9 cellular contexts compared by ENCODE assay signal in the genomic region with DNA sequence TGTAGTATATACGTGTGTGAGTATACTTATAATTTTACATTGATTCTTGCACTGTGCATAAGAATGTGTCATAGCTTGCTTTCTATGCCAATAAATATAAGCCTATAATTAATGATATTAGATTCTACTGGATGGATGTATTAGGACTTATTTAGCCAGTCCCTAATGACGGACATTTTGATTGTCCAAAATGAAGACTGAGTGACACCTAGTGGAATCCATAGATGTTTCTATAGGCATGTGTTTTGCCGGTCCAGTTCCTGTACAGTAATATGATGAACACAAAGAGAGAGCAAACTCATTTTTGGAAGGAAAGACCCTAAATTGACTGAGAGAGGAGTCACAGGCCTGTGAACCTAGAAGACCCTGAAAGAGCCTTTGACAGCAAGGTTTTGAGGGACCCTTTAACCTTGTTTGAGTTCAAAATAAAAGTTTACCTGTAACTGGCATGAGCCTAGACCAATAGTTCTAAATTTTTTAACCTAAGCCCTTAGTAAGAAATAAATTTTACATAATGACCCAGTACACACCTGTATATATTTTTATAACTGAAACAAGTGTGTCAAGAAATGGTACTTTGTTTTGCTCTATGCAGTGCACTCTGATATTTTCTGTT. TPM values are rescaled to one million over a fixed set of nuclear protein-coding genes. Genes with fewer than 3 reads are reported as not detected.
A peak's percentile ranks its signal among the peaks of the same experiment; 100 is the strongest.
DNase-seq lines count a peak whose midpoint lies in the region; ATAC-seq, FAIRE-seq and TF ChIP-seq lines count a peak whose summit lies in the region.
"Had no signal": no experiment of that assay in that cellular context is flagged by ENCODE, and none has a peak within 500 bp of the region (broad histone marks: within the 10 kb centered on the region; RNA-seq: fewer than 3 reads in every experiment).

No MANE protein-coding gene starts in this region.

- no peak overlapping the region for H3K4me2 ChIP-seq in Karpas-422 (ENCODE audit: low read depth, low read length, poor library complexity, severe bottlenecking)
- no peak overlapping the region for H3K4me2 ChIP-seq in GM12878 (ENCODE audit: control insufficient read depth, insufficient read depth)
- H3K4me2 ChIP-seq in parathyroid adenoma (ENCODE audit: low read length): no peak overlapping the region

- in situ Hi-C loops in Caki2 (cut with HindIII; ENCODE audit: low pct_unique_long_range_greater_than_20kb, low sequenced_read_pairs) (no loop called here), GM12878 (cut with MboI) (no loop called here)

- RAD21 ChIA-PET in GM12878 (lab: Charles Lee; ENCODE audit: unreplicated experiment): interaction anchor here (0.6 to 6.4 kb wide), 19 partner anchors 7 to 511 kb away, joined by 3 to 112 read pairs (median 7); partner anchors contain the start of gene CYREN

- POLR2A ChIA-PET in GM12878 (lab: Charles Lee): interaction anchor here (1.2 to 1.3 kb wide), 2 partner anchors 10 kb away, joined by 4 to 8 read pairs; no protein-coding TSS in a partner anchor

- H3K4me3 ChIP-seq in Karpas-422 (ENCODE audit: low read length): no peak overlapping the region
- no peak overlapping the region for H3K4me3 ChIP-seq in GM12878
- H3K4me3 ChIP-seq in parathyroid adenoma (ENCODE audit: low read depth, low read length): no peak overlapping the region

- intact Hi-C loops in GM12878 (cut with micrococcal nuclease; ENCODE audit: unreplicated experiment): loop anchor here (1.0 to 10.0 kb wide), 6 partner anchors 62 to 429 kb away; no protein-coding TSS in a partner anchor

- no TSS peak for BruUV-seq in GM12878 (replicated peaks; lab: Mats Ljungman, UMichigan)

- ATAC-seq in GM19395 (IDR thresholded peaks at IDR 0.05; ENCODE audit: unreplicated experiment): peak; percentile 68
- ATAC-seq in GM12878: peak; percentile 97
- no peak for ATAC-seq in HG03039 (IDR thresholded peaks at IDR 0.05; ENCODE audit: unreplicated experiment)

- no peak for TF ChIP-seq EP300 in GM12878 (IDR thresholded peaks at IDR 0.05; ENCODE audit: borderline replicate concordance in 1 of 2, control insufficient read depth in 1 of 2, low read depth in 2 of 2, low read length in 2 of 2)

- H3K27me3 ChIP-seq in Karpas-422 (ENCODE audit: low read length) (no peaks in the 10 kb centered on the region), GM12878 (replicated peaks in 1 of 2; ENCODE audit: control insufficient read depth in 2 of 2, insufficient read depth in 2 of 2, low read length in 1 of 2) (no peaks in the 10 kb centered on the region), parathyroid adenoma (ENCODE audit: control insufficient read depth, insufficient read depth, low read length) (no peaks in the 10 kb centered on the region)

- H3K9me2 ChIP-seq in Karpas-422 (replicated peaks; ENCODE audit: insufficient read depth, low read length): no peaks in the 10 kb centered on the region

- DNase-seq in Caki2 (ENCODE audit: low read depth): peak; percentile 34
- peak; percentile 73 for DNase-seq in Karpas-422
- no peak for DNase-seq in GM12878 (ENCODE audit: low read depth, low spot score)
- no peak for DNase-seq in activated CD4-positive, alpha-beta T cell treated with anti-CD3 and anti-CD28 coated beads for 48 hours
- no peak for DNase-seq in mucosa of gallbladder (ENCODE audit: low spot score)

- H3K9me3 ChIP-seq in Karpas-422 (ENCODE audit: low read length): no peaks in the 10 kb centered on the region
- no peaks in the 10 kb centered on the region for H3K9me3 ChIP-seq in GM12878 (replicated peaks; ENCODE audit: control insufficient read depth, insufficient read depth, low read length)
- no peaks in the 10 kb centered on the region for H3K9me3 ChIP-seq in parathyroid adenoma (ENCODE audit: control insufficient read depth, low read length)

- TF ChIP-seq POLR2A in GM12878 (IDR thresholded peaks at IDR 0.05; ENCODE audit: low read depth, low read length): no peak

- SMC1A ChIA-PET in GM12878 (lab: Charles Lee; ENCODE audit: uncharacterized antibody, unreplicated experiment): interaction anchor here (0.6 to 4.5 kb wide), 31 partner anchors 7 to 338 kb away, joined by 3 to 60 read pairs (median 6); partner anchors contain the start of genes AGBL3, BPGM and CYREN

- TF ChIP-seq RAD21 in GM12878 (IDR thresholded peaks at IDR 0.05; ENCODE audit: insufficient read depth, low read depth, low read length): peak; percentile 88

- TF ChIP-seq CTCF in GM12878 (IDR thresholded peaks at IDR 0.05 in 2 of 3, conservative IDR thresholded peaks at IDR 0.05 in 1 of 3; ENCODE audit: control insufficient read depth in 2 of 3, extremely low read depth in 1 of 3, insufficient read depth in 1 of 3, low read depth in 3 of 3, low read length in 3 of 3) (peak; percentile 49 to 66 (median 55)), parathyroid adenoma (IDR thresholded peaks at IDR 0.05) (peak; percentile 33)

- H4K20me1 ChIP-seq in Karpas-422 (ENCODE audit: insufficient read depth, low read depth, low read length) (no peaks in the 10 kb centered on the region), GM12878 (ENCODE audit: control insufficient read depth, insufficient read depth) (no peaks in the 10 kb centered on the region)

- no peak overlapping the region for H3K27ac ChIP-seq in Karpas-422 (ENCODE audit: low read length)
- H3K27ac ChIP-seq in GM12878 (ENCODE audit: control insufficient read depth, insufficient read depth): no peak overlapping the region
- H3K27ac ChIP-seq in parathyroid adenoma: no peak overlapping the region
- H3K27ac ChIP-seq: epithelial cell of prostate had no signal

- H3K79me2 ChIP-seq in Karpas-422 (ENCODE audit: low read length): no peaks in the 10 kb centered on the region
- H3K79me2 ChIP-seq in GM12878 (ENCODE audit: control insufficient read depth, insufficient read depth, low read length): no peaks in the 10 kb centered on the region
- no peaks in the 10 kb centered on the region for H3K79me2 ChIP-seq in parathyroid adenoma

- no peak overlapping the region for H3K9ac ChIP-seq in Karpas-422 (ENCODE audit: low read length)
- no peak overlapping the region for H3K9ac ChIP-seq in GM12878 (ENCODE audit: control insufficient read depth, insufficient read depth, low read length)
- H3K9ac ChIP-seq in parathyroid adenoma: no peak overlapping the region

- CTCF ChIA-PET in GM12878 (lab: Yijun Ruan, JAX): interaction anchor here (0.6 to 9.4 kb wide), 33 partner anchors 10 to 511 kb away, joined by 3 to 168 read pairs (median 6); partner anchors contain the start of genes AGBL3 and CYREN

- H2AFZ ChIP-seq in Karpas-422 (ENCODE audit: low read length) (no peak overlapping the region), GM12878 (ENCODE audit: control insufficient read depth, low read depth, low read length) (peak overlapping the region; percentile 18; the same call in 1 of the 2 replicates), parathyroid adenoma (no peak overlapping the region)

- H3K4me1 ChIP-seq in Karpas-422 (ENCODE audit: low read length) (peaks cover 2% of the 10 kb centered on the region; the same call in 1 of the 2 replicates), GM12878 (ENCODE audit: control insufficient read depth, insufficient read depth, low read length) (no peaks in the 10 kb centered on the region), parathyroid adenoma (no peaks in the 10 kb centered on the region)

- peak; percentile 72 for FAIRE-seq in GM12878 (lab: Jason Lieb, UNC)

- H3K36me3 ChIP-seq in Karpas-422 (ENCODE audit: insufficient read depth, low read length) (no peaks in the 10 kb centered on the region), GM12878 (ENCODE audit: control insufficient read depth in 2 of 2, insufficient read depth in 2 of 2, low read length in 1 of 2) (no peaks in the 10 kb centered on the region), parathyroid adenoma (ENCODE audit: control insufficient read depth, insufficient read depth, low read length) (no peaks in the 10 kb centered on the region)

- WGBS in GM12878 (ENCODE audit: insufficient coverage, insufficient replicate concordance, low lambda C conversion rate, missing lambda C conversion rate): 18% methylated on average over 3 of the region's 3 CpGs

TF ChIP-seq in GM12878, 131 proteins besides CTCF, POLR2A, EP300 and RAD21:
- TF ChIP-seq, protein P1, sequence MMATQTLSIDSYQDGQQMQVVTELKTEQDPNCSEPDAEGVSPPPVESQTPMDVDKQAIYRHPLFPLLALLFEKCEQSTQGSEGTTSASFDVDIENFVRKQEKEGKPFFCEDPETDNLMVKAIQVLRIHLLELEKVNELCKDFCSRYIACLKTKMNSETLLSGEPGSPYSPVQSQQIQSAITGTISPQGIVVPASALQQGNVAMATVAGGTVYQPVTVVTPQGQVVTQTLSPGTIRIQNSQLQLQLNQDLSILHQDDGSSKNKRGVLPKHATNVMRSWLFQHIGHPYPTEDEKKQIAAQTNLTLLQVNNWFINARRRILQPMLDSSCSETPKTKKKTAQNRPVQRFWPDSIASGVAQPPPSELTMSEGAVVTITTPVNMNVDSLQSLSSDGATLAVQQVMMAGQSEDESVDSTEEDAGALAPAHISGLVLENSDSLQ (IDR thresholded peaks at IDR 0.05): peak; percentile 49; the same call in 1 of the 2 replicates
- TF ChIP-seq YY1 (IDR thresholded peaks at IDR 0.05; ENCODE audit: low read depth, low read length): peak; percentile 87
- TF ChIP-seq MEF2B (IDR thresholded peaks at IDR 0.05; ENCODE audit: partially characterized antibody, poor library complexity, severe bottlenecking): no peak
- TF ChIP-seq JUNB (IDR thresholded peaks at IDR 0.05): 0 out of 2 replicates have a peak, but pooled peaks have one; percentile 15
- TF ChIP-seq SMC3 (IDR thresholded peaks at IDR 0.05; ENCODE audit: borderline replicate concordance, low read length): peak; percentile 87; the same call in 1 of the 2 replicates
TF ChIP-seq in GM12878: peak in this region for 4.

RNA-seq across cellular contexts. Expression of gene AGBL3, which starts 42.4 kb away (rescaled TPM):
- total RNA-seq in Caki2 (2014; rRNA removed; shearing (Covaris generic); ENCODE audit: low replicate concordance): 0.81 and 1.5 TPM in 2 replicates
- 0.97 and 3.5 TPM in 2 replicates for total RNA-seq in Karpas-422 (2014; rRNA removed; shearing (Covaris generic); ENCODE audit: low replicate concordance)
- 52.9 and 65.3 TPM in 2 replicates for total RNA-seq in GM12878 (2013; cell fraction: nucleolus; rRNA removed)
- total RNA-seq in GM12878 (2014; rRNA removed) (3.2 and 3.5 TPM in 2 replicates), GM12878 (2014; rRNA removed; fragmentation: Illumina TruSeq; extraction: Trizol) (2.9 and 3.8 TPM in 2 replicates), GM12878 (2021) (2.3 and 4.2 TPM in 2 replicates), mucosa of gallbladder (4.1 TPM)
- 1.1 TPM for polyA plus RNA-seq in GM12878 (2011; ENCODE audit: low read depth)
- polyA plus RNA-seq in GM12878 (2011; rRNA removed) (12.4 and 24.0 TPM in 2 replicates), GM12878 (2014; fragmentation: Illumina TruSeq; extraction: Trizol) (3.7 TPM in 2 replicates), GM12878 (2014; fragmentation: Nextera tagmentation; extraction: Ambion mirVana) (1 to 10 TPM in 1 of 2 experiments, under 1 TPM in 1; 0.82 to 1.4 TPM), GM12878 (2014; rRNA removed) (1.8 and 2.4 TPM in 2 replicates), GM12878 (2016; fragmentation: Nextera tagmentation; extraction: Ambion mirVana) (1 to 10 TPM; 7.4 to 8.3 TPM)
- 3.3 and 4.4 TPM in 2 replicates for polyA plus RNA-seq in GM12878 (2011; cell fraction: cytosol; rRNA removed)
- 8.8 and 9.8 TPM in 2 replicates for polyA plus RNA-seq in GM12878 (2011; cell fraction: nucleus; rRNA removed)
- polyA plus RNA-seq in GM12878 (2012): 2.6 and 2.8 TPM in 2 replicates
- polyA minus RNA-seq in GM12878 (2011; rRNA and poly(A)+ RNA removed): 6.6 and 7.2 TPM in 2 replicates
- polyA minus RNA-seq in GM12878 (2011; cell fraction: cytosol; rRNA and poly(A)+ RNA removed): 0.52 and 0.80 TPM in 2 replicates
- polyA minus RNA-seq in GM12878 (2011; cell fraction: nucleus; rRNA and poly(A)+ RNA removed): 12.5 and 22.0 TPM in 2 replicates

Comparison
In these comparisons a context has a peak if more than half of its experiments do, and no peak if none do; other contexts are left out.
1. DNase-seq: peak in Caki2 (single experiment) and Karpas-422 (single experiment); none in GM12878 (single experiment), activated CD4-positive, alpha-beta T cell treated with anti-CD3 and anti-CD28 coated beads for 48 hours (single experiment) and mucosa of gallbladder (single experiment).